ENCODE assay signal across 34 cellular contexts in the genomic region with DNA sequence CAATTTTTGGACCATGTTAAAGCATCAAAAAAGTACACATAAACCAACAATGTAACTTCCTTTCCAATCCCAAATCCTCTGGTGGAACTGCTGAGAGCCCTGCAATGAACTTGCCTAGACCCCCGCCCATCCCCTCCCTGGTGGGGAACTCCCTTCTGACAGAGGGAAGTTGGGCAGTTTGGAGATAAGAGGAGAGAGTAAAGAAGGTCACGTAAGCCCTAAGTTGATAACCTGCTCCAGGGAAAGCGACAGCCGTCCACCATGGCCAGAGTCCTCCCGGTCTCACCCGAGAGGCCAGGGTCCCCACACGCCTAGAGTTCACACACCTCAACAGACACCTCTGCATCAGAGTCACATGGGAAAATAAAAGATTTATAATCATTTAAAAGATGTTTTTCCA.
"Had no signal": no experiment of that assay in that cellular context is flagged by ENCODE, and none has a peak within 500 bp of the region (broad histone marks: within the 10 kb centered on the region; RNA-seq: fewer than 3 reads in every experiment).

No MANE protein-coding gene starts in this region.

- H3K4me2 ChIP-seq: hepatocyte had no signal

- DNase-seq: activated CD4-positive, alpha-beta memory T cell treated with anti-CD3 and anti-CD28 coated beads, Interleukin-2, amount 10 ng/mL, durations not matched to agents 7 days and 5 days; activated CD4-positive, alpha-beta T cell treated with anti-CD3 and anti-CD28 coated beads for 1 hour; activated CD4-positive, alpha-beta T cell treated with anti-CD3 and anti-CD28 coated beads for 4 hours; activated CD4-positive, alpha-beta T cell treated with anti-CD3 and anti-CD28 coated beads, Interleukin-2, amount 10 ng/mL, durations not matched to agents 7 days and 5 days; activated CD4-positive, alpha-beta T cell treated with anti-CD3 and anti-CD28 coated beads, Interleukin-2, amount 50 U/mL, for 4 hours; activated CD8-positive, alpha-beta memory T cell treated with anti-CD3 and anti-CD28 coated beads, Interleukin-2, amount 50 U/mL, for 48 hours; activated gamma-delta T cell; activated naive CD4-positive, alpha-beta T cell; activated naive CD4-positive, alpha-beta T cell treated with anti-CD3 and anti-CD28 coated beads, Interleukin-2, amount 10 ng/mL, durations not matched to agents 7 days and 5 days; activated T-cell treated with anti-CD3 and anti-CD28 coated beads for 4 hours; activated T-cell treated with anti-CD3 and anti-CD28 coated beads, Interleukin-2, amount 50 U/mL, for 24 hours; activated T-cell treated with anti-CD3 and anti-CD28 coated beads, Interleukin-2, amount 50 U/mL, for 72 hours; amniotic stem cell; anterior cingulate cortex; brain microvascular endothelial cell; cortex of kidney; dermis blood vessel endothelial cell; effector CD4-positive, alpha-beta T cell; effector memory CD8-positive, alpha-beta T cell; foreskin fibroblast; glutamatergic neuron; heart left ventricle; T-helper 2 cell had no signal

- H3K4me3 Mint-ChIP-seq: activated CD4-positive, alpha-beta memory T cell treated with anti-CD3 and anti-CD28 coated beads, Interleukin-2, amount 10 ng/mL, durations not matched to agents 7 days and 5 days; activated CD4-positive, alpha-beta T cell treated with anti-CD3 and anti-CD28 coated beads, Interleukin-2, amount 10 ng/mL, durations not matched to agents 7 days and 5 days; activated naive CD4-positive, alpha-beta T cell treated with anti-CD3 and anti-CD28 coated beads, Interleukin-2, amount 10 ng/mL, durations not matched to agents 7 days and 5 days; activated naive CD8-positive, alpha-beta T cell; activated T-cell treated with anti-CD3 and anti-CD28 coated beads, Interleukin-2, amount 50 U/mL, for 24 hours; activated T-cell treated with anti-CD3 and anti-CD28 coated beads, Interleukin-2, amount 50 U/mL, for 72 hours; central memory CD8-positive, alpha-beta T cell; effector memory CD8-positive, alpha-beta T cell; WTC11 had no signal

- H3K9me3 Mint-ChIP-seq: activated CD4-positive, alpha-beta memory T cell treated with anti-CD3 and anti-CD28 coated beads, Interleukin-2, amount 10 ng/mL, durations not matched to agents 7 days and 5 days; activated CD4-positive, alpha-beta T cell treated with anti-CD3 and anti-CD28 coated beads, Interleukin-2, amount 10 ng/mL, durations not matched to agents 7 days and 5 days; activated naive CD4-positive, alpha-beta T cell treated with anti-CD3 and anti-CD28 coated beads, Interleukin-2, amount 10 ng/mL, durations not matched to agents 7 days and 5 days; activated T-cell treated with anti-CD3 and anti-CD28 coated beads, Interleukin-2, amount 50 U/mL, for 24 hours; activated T-cell treated with anti-CD3 and anti-CD28 coated beads, Interleukin-2, amount 50 U/mL, for 72 hours; WTC11 had no signal

- H3K4me1 Mint-ChIP-seq: activated CD4-positive, alpha-beta memory T cell treated with anti-CD3 and anti-CD28 coated beads, Interleukin-2, amount 10 ng/mL, durations not matched to agents 7 days and 5 days; activated CD4-positive, alpha-beta T cell treated with anti-CD3 and anti-CD28 coated beads, Interleukin-2, amount 10 ng/mL, durations not matched to agents 7 days and 5 days; activated naive CD4-positive, alpha-beta T cell treated with anti-CD3 and anti-CD28 coated beads, Interleukin-2, amount 10 ng/mL, durations not matched to agents 7 days and 5 days; central memory CD8-positive, alpha-beta T cell had no signal

- H3K27ac Mint-ChIP-seq: activated CD4-positive, alpha-beta memory T cell treated with anti-CD3 and anti-CD28 coated beads, Interleukin-2, amount 10 ng/mL, durations not matched to agents 7 days and 5 days; activated CD4-positive, alpha-beta T cell treated with anti-CD3 and anti-CD28 coated beads, Interleukin-2, amount 10 ng/mL, durations not matched to agents 7 days and 5 days; activated naive CD4-positive, alpha-beta T cell treated with anti-CD3 and anti-CD28 coated beads, Interleukin-2, amount 10 ng/mL, durations not matched to agents 7 days and 5 days; activated naive CD8-positive, alpha-beta T cell; activated T-cell treated with anti-CD3 and anti-CD28 coated beads, Interleukin-2, amount 50 U/mL, for 24 hours; activated T-cell treated with anti-CD3 and anti-CD28 coated beads, Interleukin-2, amount 50 U/mL, for 72 hours; effector memory CD8-positive, alpha-beta T cell; WTC11 had no signal

- H3K4me1 ChIP-seq: heart left ventricle had no signal

- H3K4me3 ChIP-seq: heart left ventricle, hepatocyte had no signal

- FAIRE-seq: astrocyte, bronchial epithelial cell, frontal cortex, TTC549 had no signal

- H3K9me3 ChIP-seq: heart left ventricle had no signal

- H3K27me3 ChIP-seq: hepatocyte had no signal

- H3K79me2 ChIP-seq: hepatocyte had no signal

- H2AFZ ChIP-seq: hepatocyte had no signal

- ATAC-seq: activated T-cell treated with anti-CD3 and anti-CD28 coated beads, Interleukin-2, amount 50 U/mL, for 72 hours; effector memory CD8-positive, alpha-beta T cell; esophagus mucosa; heart left ventricle; WTC11 had no signal

- H3K36me3 ChIP-seq: brain microvascular endothelial cell, heart left ventricle had no signal

- H3K36me3 Mint-ChIP-seq: activated naive CD4-positive, alpha-beta T cell treated with anti-CD3 and anti-CD28 coated beads, Interleukin-2, amount 10 ng/mL, durations not matched to agents 7 days and 5 days; activated naive CD8-positive, alpha-beta T cell; WTC11 had no signal

- H3K27ac ChIP-seq: brain microvascular endothelial cell, epithelial cell of prostate, heart left ventricle, hepatocyte, VCaP had no signal

- H3K27me3 Mint-ChIP-seq: central memory CD8-positive, alpha-beta T cell had no signal
